1 cellular context compared by ENCODE assay signal in the genomic region with DNA sequence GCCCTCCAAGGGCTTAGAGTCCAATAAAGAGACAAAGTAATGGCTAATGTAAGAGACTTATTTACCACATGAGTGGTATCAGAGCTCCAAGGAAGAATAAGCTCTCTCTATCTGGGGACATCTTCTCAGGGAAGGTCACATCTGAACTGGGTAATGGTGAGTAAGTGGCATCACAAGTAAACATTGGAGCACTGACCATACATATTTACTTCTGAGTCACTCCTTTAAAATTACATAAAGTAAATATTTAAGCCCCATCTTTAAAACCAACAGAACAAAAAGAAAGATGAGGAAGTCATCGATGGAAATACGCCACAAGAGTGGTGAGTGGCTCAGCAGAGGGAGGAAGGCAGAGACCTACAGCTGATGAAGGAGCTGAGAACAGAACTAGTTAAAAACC.
A peak's percentile ranks its signal among the peaks of the same experiment; 100 is the strongest.
TF ChIP-seq lines count a peak whose summit lies in the region.

No MANE protein-coding gene starts in this region.

TF ChIP-seq in A549, 52 proteins besides CTCF, POLR2A, EP300 and RAD21 (continued from another document):
- TF ChIP-seq, protein P1, sequence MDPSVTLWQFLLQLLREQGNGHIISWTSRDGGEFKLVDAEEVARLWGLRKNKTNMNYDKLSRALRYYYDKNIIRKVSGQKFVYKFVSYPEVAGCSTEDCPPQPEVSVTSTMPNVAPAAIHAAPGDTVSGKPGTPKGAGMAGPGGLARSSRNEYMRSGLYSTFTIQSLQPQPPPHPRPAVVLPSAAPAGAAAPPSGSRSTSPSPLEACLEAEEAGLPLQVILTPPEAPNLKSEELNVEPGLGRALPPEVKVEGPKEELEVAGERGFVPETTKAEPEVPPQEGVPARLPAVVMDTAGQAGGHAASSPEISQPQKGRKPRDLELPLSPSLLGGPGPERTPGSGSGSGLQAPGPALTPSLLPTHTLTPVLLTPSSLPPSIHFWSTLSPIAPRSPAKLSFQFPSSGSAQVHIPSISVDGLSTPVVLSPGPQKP (IDR thresholded peaks at IDR 0.05; ENCODE audit: low read depth, low read length), result no peak
- no peak for TF ChIP-seq HOXA7 (CRISPR knock-in tag; IDR thresholded peaks at IDR 0.05)
- TF ChIP-seq, protein P2, sequence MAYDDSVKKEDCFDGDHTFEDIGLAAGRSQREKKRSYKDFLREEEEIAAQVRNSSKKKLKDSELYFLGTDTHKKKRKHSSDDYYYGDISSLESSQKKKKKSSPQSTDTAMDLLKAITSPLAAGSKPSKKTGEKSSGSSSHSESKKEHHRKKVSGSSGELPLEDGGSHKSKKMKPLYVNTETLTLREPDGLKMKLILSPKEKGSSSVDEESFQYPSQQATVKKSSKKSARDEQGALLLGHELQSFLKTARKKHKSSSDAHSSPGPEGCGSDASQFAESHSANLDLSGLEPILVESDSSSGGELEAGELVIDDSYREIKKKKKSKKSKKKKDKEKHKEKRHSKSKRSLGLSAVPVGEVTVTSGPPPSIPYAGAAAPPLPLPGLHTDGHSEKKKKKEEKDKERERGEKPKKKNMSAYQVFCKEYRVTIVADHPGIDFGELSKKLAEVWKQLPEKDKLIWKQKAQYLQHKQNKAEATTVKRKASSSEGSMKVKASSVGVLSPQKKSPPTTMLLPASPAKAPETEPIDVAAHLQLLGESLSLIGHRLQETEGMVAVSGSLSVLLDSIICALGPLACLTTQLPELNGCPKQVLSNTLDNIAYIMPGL (CRISPR knock-in tag; IDR thresholded peaks at IDR 0.05; ENCODE audit: borderline replicate concordance), result no peak
- TF ChIP-seq, protein P3, sequence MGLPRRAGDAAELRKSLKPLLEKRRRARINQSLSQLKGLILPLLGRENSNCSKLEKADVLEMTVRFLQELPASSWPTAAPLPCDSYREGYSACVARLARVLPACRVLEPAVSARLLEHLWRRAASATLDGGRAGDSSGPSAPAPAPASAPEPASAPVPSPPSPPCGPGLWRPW (IDR thresholded peaks at IDR 0.05), result 0 out of 2 replicates have a peak, but pooled peaks have one; percentile 30
- no peak for TF ChIP-seq RNF2 (IDR thresholded peaks at IDR 0.05; ENCODE audit: borderline replicate concordance, low read depth)
- peak; percentile 30; the same call in 1 of the 3 replicates for TF ChIP-seq SMC3 (IDR thresholded peaks at IDR 0.05)
- TF ChIP-seq ZC3H11A (IDR thresholded peaks at IDR 0.05), result no peak
